1 cellular context compared by ENCODE assay signal in genomic region chr10:71319800-71320392, GRCh38.
TF ChIP-seq lines count a peak whose summit lies in the region.

No MANE protein-coding gene starts in this region.

TF ChIP-seq in WTC11, 78 proteins besides CTCF, POLR2A, EP300 and RAD21 (continued from another document):
- TF ChIP-seq AR (CRISPR knock-in tag; IDR thresholded peaks at IDR 0.05): no peak
- TF ChIP-seq ZNF232 (CRISPR knock-in tag; IDR thresholded peaks at IDR 0.05): no peak
- no peak for TF ChIP-seq ETV6 (CRISPR knock-in tag; IDR thresholded peaks at IDR 0.05)
- TF ChIP-seq CREB1 (CRISPR knock-in tag; IDR thresholded peaks at IDR 0.05): no peak
- no peak for TF ChIP-seq ATF1 (CRISPR knock-in tag; IDR thresholded peaks at IDR 0.05)
